ENCODE assay signal across 8 cellular contexts in genomic region chr6:71289039-71289801, GRCh38. TPM values are rescaled to one million over a fixed set of nuclear protein-coding genes. Genes with fewer than 3 reads are reported as not detected.
DNase-seq lines count a peak whose midpoint lies in the region; ATAC-seq and TF ChIP-seq lines count a peak whose summit lies in the region.

No MANE protein-coding gene starts in this region.

- peaks cover 42% of the 10 kb centered on the region for H3K4me1 Mint-ChIP-seq in CD4-positive, alpha-beta T cell (ENCODE audit: low read depth)
- H3K4me1 Mint-ChIP-seq in stimulated activated effector memory CD8-positive, alpha-beta T cell treated with anti-CD3 and anti-CD28 coated beads, Interleukin-12 subunit alpha, Interleukin-12 subunit beta, amount 100 ng/mL, for 72 hours: peaks cover 38% of the 10 kb centered on the region

- H3K27ac Mint-ChIP-seq in CD4-positive, alpha-beta T cell: peak overlapping the region; percentile 45
- H3K27ac Mint-ChIP-seq in stimulated activated effector memory CD8-positive, alpha-beta T cell treated with anti-CD3 and anti-CD28 coated beads, Interleukin-12 subunit alpha, Interleukin-12 subunit beta, amount 100 ng/mL, for 72 hours: peak overlapping the region; percentile 76

- H3K9me3 Mint-ChIP-seq in CD4-positive, alpha-beta T cell: no peaks in the 10 kb centered on the region
- no peaks in the 10 kb centered on the region for H3K9me3 Mint-ChIP-seq in stimulated activated effector memory CD8-positive, alpha-beta T cell treated with anti-CD3 and anti-CD28 coated beads, Interleukin-12 subunit alpha, Interleukin-12 subunit beta, amount 100 ng/mL, for 72 hours

- TF ChIP-seq CTCF in CD4-positive, alpha-beta T cell (IDR thresholded peaks at IDR 0.05): no peak
- TF ChIP-seq CTCF in cardiac fibroblast (IDR thresholded peaks at IDR 0.05; ENCODE audit: low read depth, low read length) (no peak), kidney epithelial cell (IDR thresholded peaks at IDR 0.05; ENCODE audit: insufficient read depth, low read length, poor library complexity, severe bottlenecking) (no peak)

- H3K4me1 ChIP-seq in SJCRH30: peaks cover 15% of the 10 kb centered on the region

- H3K36me3 Mint-ChIP-seq in CD4-positive, alpha-beta T cell (ENCODE audit: low read depth): peaks cover 11% of the 10 kb centered on the region
- H3K36me3 Mint-ChIP-seq in stimulated activated effector memory CD8-positive, alpha-beta T cell treated with anti-CD3 and anti-CD28 coated beads, Interleukin-12 subunit alpha, Interleukin-12 subunit beta, amount 100 ng/mL, for 72 hours: peaks cover 12% of the 10 kb centered on the region

- intact Hi-C loops in CD4-positive, alpha-beta T cell (cut with DNase I, micrococcal nuclease): loop anchor here in 1 of 2 experiments (5.0 to 10.0 kb wide), 3 partner anchors 624 to 1492 kb away; partner anchors contain the start of genes LMBRD1, SDHAF4 and SMAP1

- peak overlapping the region; percentile 88 for H3K4me3 Mint-ChIP-seq in CD4-positive, alpha-beta T cell
- peak overlapping the region; percentile 72 for H3K4me3 Mint-ChIP-seq in stimulated activated effector memory CD8-positive, alpha-beta T cell treated with anti-CD3 and anti-CD28 coated beads, Interleukin-12 subunit alpha, Interleukin-12 subunit beta, amount 100 ng/mL, for 72 hours

- CTCF ChIA-PET in CD4-positive, alpha-beta T cell (lab: Charles Lee): interaction anchor here (0.6 to 1.2 kb wide), 2 partner anchors 8 to 40 kb away, joined by 3 to 4 read pairs; no protein-coding TSS in a partner anchor

- H3K9me3 ChIP-seq in CD4-positive, alpha-beta T cell (ENCODE audit: control insufficient read depth, low read length): no peaks in the 10 kb centered on the region
- H3K9me3 ChIP-seq in SJCRH30 (replicated peaks): no peaks in the 10 kb centered on the region

- H3K27me3 ChIP-seq in CD4-positive, alpha-beta T cell (ENCODE audit: control insufficient read depth, insufficient read depth, low read length): no peaks in the 10 kb centered on the region
- H3K27me3 ChIP-seq in SJCRH30: no peaks in the 10 kb centered on the region
- H3K27me3 ChIP-seq in kidney epithelial cell (ENCODE audit: control insufficient read depth, insufficient read depth, low read length): no peaks in the 10 kb centered on the region

- peak in 2 of 10 experiments; percentile 4 for DNase-seq in CD4-positive, alpha-beta T cell
- DNase-seq in SJCRH30 (peak; percentile 39 to 49), cardiac fibroblast (ENCODE audit: low read depth in 2 of 2) (peak; percentile 24 to 38), kidney epithelial cell (ENCODE audit: low read depth) (no peak)
- peak; percentile 29 to 70 for DNase-seq in stimulated activated effector memory CD8-positive, alpha-beta T cell treated with anti-CD3 and anti-CD28 coated beads, Interleukin-12 subunit alpha, Interleukin-12 subunit beta, amount 100 ng/mL, for 72 hours (ENCODE audit: low spot score in 2 of 2)
- DNase-seq in NK-92 treated with Interleukin-12 subunit alpha and Interleukin-12 subunit beta, amount 100 ng/mL, for 24 hours (lab: John Stamatoyannopoulos, UW): no peak

- H3K27ac ChIP-seq in CD4-positive, alpha-beta T cell (ENCODE audit: low read depth, low read length): no peak overlapping the region
- peak overlapping the region; percentile 82; the same call in 1 of the 2 replicates for H3K27ac ChIP-seq in SJCRH30

- POLR2A ChIA-PET in CD4-positive, alpha-beta T cell (lab: Charles Lee): interaction anchor here (0.9 to 2.1 kb wide), 3 partner anchors 60 to 876 kb away, joined by 4 to 17 read pairs (median 4); partner anchors contain the start of genes FAM135A and SMAP1

- H3K36me3 ChIP-seq in SJCRH30 (no peaks in the 10 kb centered on the region), kidney epithelial cell (ENCODE audit: control insufficient read depth, insufficient read depth, low read length) (no peaks in the 10 kb centered on the region)

- ATAC-seq in CD4-positive, alpha-beta T cell (ENCODE audit: poor library complexity): peak; percentile 11
- ATAC-seq in GM19324 (IDR thresholded peaks at IDR 0.05; ENCODE audit: low FRiP score, unreplicated experiment) (peak; percentile 45), HG03354 (IDR thresholded peaks at IDR 0.05; ENCODE audit: poor library complexity, severe bottlenecking, unreplicated experiment) (peak; percentile 40)
- ATAC-seq in stimulated activated effector memory CD8-positive, alpha-beta T cell treated with anti-CD3 and anti-CD28 coated beads, Interleukin-12 subunit alpha, Interleukin-12 subunit beta, amount 100 ng/mL, for 72 hours: peak; percentile 1

- no peaks in the 10 kb centered on the region for H3K27me3 Mint-ChIP-seq in CD4-positive, alpha-beta T cell

- H3K4me3 ChIP-seq in SJCRH30: peak overlapping the region; percentile 65
- peak overlapping the region; percentile 57 to 73 for H3K4me3 ChIP-seq in cardiac fibroblast (replicated peaks in 1 of 2; ENCODE audit: low read depth in 2 of 2, low read length in 2 of 2)
- peak overlapping the region; percentile 66 for H3K4me3 ChIP-seq in kidney epithelial cell (ENCODE audit: low read depth, low read length)

RNA-seq across cellular contexts. Expression of gene OGFRL1, which starts 0.6 kb away (rescaled TPM):
- total RNA-seq in CD4-positive, alpha-beta T cell: 1 to 10 TPM; 9.1 TPM
- 14.3 and 18.6 TPM in 2 replicates for total RNA-seq in SJCRH30 (2014; rRNA removed; shearing (Covaris generic))
- 48.5 and 48.7 TPM in 2 replicates for total RNA-seq in kidney epithelial cell

Comparison
In these comparisons a context has a peak if more than half of its experiments do, and no peak if none do; other contexts are left out.
1. DNase-seq: peak in SJCRH30 (2 of 2), cardiac fibroblast (2 of 2) and stimulated activated effector memory CD8-positive, alpha-beta T cell treated with anti-CD3 and anti-CD28 coated beads, Interleukin-12 subunit alpha, Interleukin-12 subunit beta, amount 100 ng/mL, for 72 hours (2 of 2); none in kidney epithelial cell (single experiment) and NK-92 treated with Interleukin-12 subunit alpha and Interleukin-12 subunit beta, amount 100 ng/mL, for 24 hours (single experiment).
2. Peak in every context shown above with its lines, with median percentiles within 50 percentile points of each other: ATAC-seq and H3K4me3 ChIP-seq.